ENCODE assay signal across 25 cellular contexts in genomic region chr2:120810639-120811038, GRCh38.
DNase-seq lines count a peak whose midpoint lies in the region; ATAC-seq, FAIRE-seq and TF ChIP-seq lines count a peak whose summit lies in the region.
"Had no signal": no experiment of that assay in that cellular context is flagged by ENCODE, and none has a peak within 500 bp of the region (broad histone marks: within the 10 kb centered on the region; RNA-seq: fewer than 3 reads in every experiment).

No MANE protein-coding gene starts in this region.

- H4K8ac ChIP-seq in IMR-90 (ENCODE audit: low read depth in 2 of 2, low read length in 2 of 2) (no peak overlapping the region), neuronal stem cell (ENCODE audit: low read depth, low read length) (no peak overlapping the region)

- H3K56ac ChIP-seq in IMR-90 (ENCODE audit: extremely low read depth, insufficient read depth, low read length) = no peak overlapping the region

- no peak overlapping the region for H2BK12ac ChIP-seq in neuronal stem cell (ENCODE audit: low read length)

- TF ChIP-seq CTCF in HepG2 (CRISPR knock-in tag; IDR thresholded peaks at IDR 0.05) (no peak), right lobe of liver (IDR thresholded peaks at IDR 0.05) (no peak), IMR-90 (conservative IDR thresholded peaks at IDR 0.05; ENCODE audit: low read depth, low read length) (no peak), tibial nerve (IDR thresholded peaks at IDR 0.05) (no peak)

- H2BK20ac ChIP-seq in IMR-90 (ENCODE audit: low read depth, low read length) = no peak overlapping the region

- no peaks in the 10 kb centered on the region for H3K79me2 ChIP-seq in HepG2 (ENCODE audit: insufficient read depth, low read length)

- no peak for ATAC-seq in HepG2
- ATAC-seq in right lobe of liver = no peak
- no peak for ATAC-seq in IMR-90 (ENCODE audit: low read depth)
- ATAC-seq in GM21786 (IDR thresholded peaks at IDR 0.05; ENCODE audit: unreplicated experiment) = no peak
- ATAC-seq: GM12878 had no signal

- H2BK120ac ChIP-seq in IMR-90 (ENCODE audit: low read depth, low read length) (no peak overlapping the region), neuronal stem cell (ENCODE audit: low read depth, low read length) (no peak overlapping the region)

- peak overlapping the region; percentile 40; the same call in 1 of the 2 replicates for H2AK5ac ChIP-seq in IMR-90 (ENCODE audit: low read depth, low read length)
- H2AK5ac ChIP-seq in neuronal stem cell (ENCODE audit: low read depth, low read length) = no peak overlapping the region

- peaks cover 48 to 96% of the 10 kb centered on the region in 2 experiments for H3K79me1 ChIP-seq in IMR-90 (ENCODE audit: low read depth in 1 of 2, low read length in 2 of 2)
- H3K79me1 ChIP-seq in neuronal stem cell (ENCODE audit: low read depth, low read length) = peaks cover 16% of the 10 kb centered on the region

- H3K9ac ChIP-seq in HepG2 (ENCODE audit: insufficient read depth, low read depth, low read length) (no peak overlapping the region), IMR-90 (ENCODE audit: low read depth, low read length) (no peak overlapping the region), neuronal stem cell (ENCODE audit: low read depth, low read length, poor library complexity) (peak overlapping the region; percentile 51)

- in situ Hi-C loops in HepG2 (cut with HindIII; ENCODE audit: extremely low pct_ligation_motif_present, low pct_unique_long_range_greater_than_20kb) (no loop called here), IMR-90 (cut with MboI; ENCODE audit: low sequenced_read_pairs) (loop anchor here (10.0 to 25.0 kb wide), 2 partner anchors 76 to 473 kb away; partner anchors contain the start of genes GLI2 and INHBB)

- H2AK9ac ChIP-seq in IMR-90 (replicated peaks; ENCODE audit: low read depth, low read length, poor library complexity) = peak overlapping the region; percentile 42

- no peak for DNase-seq in HepG2 (ENCODE audit: low spot score)
- DNase-seq in right lobe of liver = no peak
- DNase-seq in IMR-90 = no peak
- no peak for DNase-seq in neuronal stem cell (ENCODE audit: low spot score)
- DNase-seq in tibial nerve (ENCODE audit: low spot score in 2 of 2) = no peak
- DNase-seq in stimulated activated CD4-positive, alpha-beta T cell treated with anti-CD3 and anti-CD28 coated beads, Interleukin-15, amount 100 ng/mL, for 24 hours = no peak
- DNase-seq: 8988T; ACHN; AML-193; BE2C; CD4-positive, CD25-positive, alpha-beta regulatory T cell; CD8-positive, alpha-beta memory T cell; DMS 273 treated with DMSO at 0.1 percent for 48 hours; DMS79; EL; GDM1; GOT3; H7; HCEC 1CT had no signal

- H3K4me3 ChIP-seq in HepG2 (replicated peaks in 1 of 3; ENCODE audit: insufficient read depth in 1 of 3, low read depth in 2 of 3, low read length in 3 of 3) = no peak overlapping the region
- H3K4me3 ChIP-seq in right lobe of liver = no peak overlapping the region
- H3K4me3 ChIP-seq in IMR-90 (ENCODE audit: insufficient read depth, low read depth, low read length) = no peak overlapping the region
- no peak overlapping the region for H3K4me3 ChIP-seq in neuronal stem cell (ENCODE audit: low read length in 2 of 2)
- no peak overlapping the region for H3K4me3 ChIP-seq in tibial nerve
- H3K4me3 ChIP-seq: A549, GM12878 had no signal

- no peak overlapping the region for H3K18ac ChIP-seq in IMR-90 (ENCODE audit: low read depth, low read length)
- H3K18ac ChIP-seq in neuronal stem cell (ENCODE audit: low read length) = no peak overlapping the region

- H3K4ac ChIP-seq in IMR-90 (ENCODE audit: low read depth, low read length) = no peak overlapping the region
- no peak overlapping the region for H3K4ac ChIP-seq in neuronal stem cell (ENCODE audit: low read length)

- no peak overlapping the region for H3K27ac ChIP-seq in HepG2 (ENCODE audit: extremely low read length, insufficient read depth, low read length)
- no peak overlapping the region for H3K27ac ChIP-seq in right lobe of liver
- H3K27ac ChIP-seq in IMR-90 (ENCODE audit: insufficient read depth, low read length) = no peak overlapping the region
- H3K27ac ChIP-seq in neuronal stem cell (replicated peaks; ENCODE audit: low read length) = no peak overlapping the region
- H3K27ac ChIP-seq in tibial nerve = no peak overlapping the region
- H3K27ac ChIP-seq: C4-2B had no signal

- peaks cover 21 to 88% of the 10 kb centered on the region in 2 experiments; a peak in 4 of 5 replicates for H3K27me3 ChIP-seq in HepG2 (ENCODE audit: control insufficient read depth in 1 of 2, insufficient read depth in 2 of 2, low read length in 2 of 2)
- H3K27me3 ChIP-seq in right lobe of liver = no peaks in the 10 kb centered on the region
- no peaks in the 10 kb centered on the region for H3K27me3 ChIP-seq in IMR-90 (ENCODE audit: control insufficient read depth, insufficient read depth, low read length)
- no peaks in the 10 kb centered on the region for H3K27me3 ChIP-seq in neuronal stem cell (ENCODE audit: control insufficient read depth in 3 of 3, insufficient read depth in 3 of 3, low read depth in 1 of 3, low read length in 3 of 3)
- H3K27me3 ChIP-seq in tibial nerve = no peaks in the 10 kb centered on the region
- H3K27me3 ChIP-seq: BE2C had no signal

- H3K36me3 ChIP-seq in HepG2 (replicated peaks in 1 of 2; ENCODE audit: control insufficient read depth in 1 of 2, insufficient read depth in 2 of 2, low read length in 2 of 2) (no peaks in the 10 kb centered on the region), right lobe of liver (no peaks in the 10 kb centered on the region), IMR-90 (ENCODE audit: control insufficient read depth, insufficient read depth, low read length) (peaks cover 27% of the 10 kb centered on the region), neuronal stem cell (replicated peaks in 1 of 2; ENCODE audit: control insufficient read depth in 2 of 2, insufficient read depth in 2 of 2, low read length in 2 of 2) (peaks cover 17 to 96% of the 10 kb centered on the region in 2 donors), tibial nerve (no peaks in the 10 kb centered on the region)
- H3K36me3 ChIP-seq: BE2C had no signal

- H2BK5ac ChIP-seq in IMR-90 (ENCODE audit: low read depth, low read length, poor library complexity, severe bottlenecking) = no peak overlapping the region
- H2BK5ac ChIP-seq in neuronal stem cell (ENCODE audit: low read length) = peak overlapping the region; percentile 7

- H3K23ac ChIP-seq in IMR-90 (ENCODE audit: low read depth, low read length) (no peak overlapping the region), neuronal stem cell (ENCODE audit: low read depth, low read length, poor library complexity) (no peak overlapping the region)

- TF ChIP-seq EP300 in HepG2 (IDR thresholded peaks at IDR 0.05; ENCODE audit: low read depth in 2 of 2, low read length in 2 of 2) (no peak), HepG2 (CRISPR knock-in tag; IDR thresholded peaks at IDR 0.05; ENCODE audit: borderline replicate concordance) (no peak), tibial nerve (IDR thresholded peaks at IDR 0.05) (no peak)

- no peak for FAIRE-seq in HepG2 (lab: Jason Lieb, UNC)
- FAIRE-seq: A549, D721Med, GM12878, GM19239 had no signal

- intact Hi-C loops in HepG2 (cut with micrococcal nuclease; ENCODE audit: unreplicated experiment) = no loop called here
- intact Hi-C loops in right lobe of liver (cut with DNase I) = no loop called here
- intact Hi-C loops in IMR-90 (cut with micrococcal nuclease) = no loop called here

- no peak for TF ChIP-seq RAD21 in HepG2 (CRISPR knock-in tag; IDR thresholded peaks at IDR 0.05)
- TF ChIP-seq RAD21 in IMR-90 (IDR thresholded peaks at IDR 0.05; ENCODE audit: low read length) = no peak

- H3K9me3 ChIP-seq in HepG2 (ENCODE audit: low read length) (no peaks in the 10 kb centered on the region), right lobe of liver (no peaks in the 10 kb centered on the region), IMR-90 (ENCODE audit: control insufficient read depth, insufficient read depth, low read length) (no peaks in the 10 kb centered on the region), neuronal stem cell (replicated peaks in 1 of 2; ENCODE audit: control insufficient read depth in 2 of 2, insufficient read depth in 1 of 2, low read depth in 1 of 2, low read length in 2 of 2) (no peaks in the 10 kb centered on the region), tibial nerve (no peaks in the 10 kb centered on the region)
- H3K9me3 ChIP-seq: A549, BE2C had no signal

- no peak overlapping the region for H4K5ac ChIP-seq in IMR-90 (ENCODE audit: low read depth, low read length)

- H3K4me1 ChIP-seq in HepG2 (ENCODE audit: insufficient read depth, low read length) (no peaks in the 10 kb centered on the region), right lobe of liver (no peaks in the 10 kb centered on the region), IMR-90 (ENCODE audit: control insufficient read depth, insufficient read depth, low read length) (peaks cover 14% of the 10 kb centered on the region), neuronal stem cell (ENCODE audit: control insufficient read depth in 2 of 2, insufficient read depth in 1 of 2, low read depth in 1 of 2, low read length in 2 of 2) (no peaks in the 10 kb centered on the region), tibial nerve (peaks cover 0 to 9% (median 0%) of the 10 kb centered on the region in 4 donors)
- H3K4me1 ChIP-seq: A549 had no signal

- POLR2A ChIA-PET in HepG2 (lab: Yijun Ruan, JAX) = no interaction called here
- POLR2A ChIA-PET in IMR-90 (lab: Charles Lee; ENCODE audit: unreplicated experiment) = no interaction called here

- H4K91ac ChIP-seq in IMR-90 (ENCODE audit: insufficient read depth, low read depth, low read length) (0 out of 2 replicates have a peak overlapping the region, but pooled peaks have one; percentile 24), neuronal stem cell (ENCODE audit: low read depth, low read length, poor library complexity) (no peak overlapping the region)

- 17% methylated on average over 10 of the region's 10 CpGs for WGBS in HepG2 (ENCODE audit: low lambda C conversion rate)
- WGBS in right lobe of liver (ENCODE audit: insufficient coverage, low coverage, low lambda C conversion rate, missing lambda C conversion rate) = no CpG with 5 or more reads among the region's 10 CpGs
- WGBS in IMR-90 (ENCODE audit: extremely low coverage in 2 of 2, insufficient read length in 1 of 2), 2 experiments = 98% methylated on average over 7 of the region's 10 CpGs; no CpG with 5 or more reads in 1 of the 2 experiments
- no CpG with 5 or more reads among the region's 10 CpGs for WGBS in neuronal stem cell (ENCODE audit: extremely low coverage in 2 of 2, insufficient read length in 2 of 2, insufficient replicate concordance in 1 of 2), 2 donors
- 87 to 91% methylated on average over 9 to 10 of the region's 10 CpGs for WGBS in tibial nerve, 2 donors

- no peak overlapping the region for H3K4me2 ChIP-seq in HepG2 (ENCODE audit: low read depth, low read length)
- no peak overlapping the region for H3K4me2 ChIP-seq in IMR-90 (ENCODE audit: low read depth, low read length)
- H3K4me2 ChIP-seq in neuronal stem cell (ENCODE audit: insufficient read depth, low read length, poor library complexity, severe bottlenecking) = no peak overlapping the region
- H3K4me2 ChIP-seq: A549 had no signal

- H2BK15ac ChIP-seq in IMR-90 (ENCODE audit: low read depth, low read length) (no peak overlapping the region), neuronal stem cell (ENCODE audit: low read length) (no peak overlapping the region)

- BruUV-seq in HepG2 (replicated peaks; lab: Mats Ljungman, UMichigan) (no TSS peak), IMR-90 (replicated peaks; lab: Mats Ljungman, UMichigan) (no TSS peak)

- H3K9me1 ChIP-seq in IMR-90 (ENCODE audit: insufficient read depth, low read length) = peaks cover 30% of the 10 kb centered on the region

- H3K14ac ChIP-seq in IMR-90 (replicated peaks; ENCODE audit: low read depth, low read length) = no peak overlapping the region
- H3K14ac ChIP-seq in neuronal stem cell (ENCODE audit: low read length) = no peak overlapping the region

- TF ChIP-seq POLR2A in HepG2 (IDR thresholded peaks at IDR 0.05; ENCODE audit: insufficient read depth in 1 of 2, low read depth in 2 of 2, low read length in 2 of 2) (no peak), right lobe of liver (IDR thresholded peaks at IDR 0.05) (no peak), IMR-90 (IDR thresholded peaks at IDR 0.05; ENCODE audit: low read depth, low read length) (no peak), tibial nerve (IDR thresholded peaks at IDR 0.05) (no peak)

- H2AFZ ChIP-seq in HepG2 (ENCODE audit: low read length) (no peak overlapping the region), IMR-90 (replicated peaks; ENCODE audit: low read length, poor library complexity) (no peak overlapping the region), neuronal stem cell (ENCODE audit: low read length) (no peak overlapping the region)

- CTCF ChIA-PET in HepG2 (lab: Yijun Ruan, JAX; ENCODE audit: low intra/inter-chr PET ratio, low total read pairs) (no interaction called here), IMR-90 (lab: Yijun Ruan, JAX) (no interaction called here)

- H4K20me1 ChIP-seq in HepG2 (ENCODE audit: insufficient read depth, low read length) (no peaks in the 10 kb centered on the region), IMR-90 (ENCODE audit: insufficient read depth, low read length) (peaks cover 74% of the 10 kb centered on the region)

- dilution Hi-C loops in IMR-90 (cut with HindIII; ENCODE audit: low sequenced_read_pairs, unreplicated experiment) = no loop called here
